25 cellular contexts compared by ENCODE assay signal in the genomic region with DNA sequence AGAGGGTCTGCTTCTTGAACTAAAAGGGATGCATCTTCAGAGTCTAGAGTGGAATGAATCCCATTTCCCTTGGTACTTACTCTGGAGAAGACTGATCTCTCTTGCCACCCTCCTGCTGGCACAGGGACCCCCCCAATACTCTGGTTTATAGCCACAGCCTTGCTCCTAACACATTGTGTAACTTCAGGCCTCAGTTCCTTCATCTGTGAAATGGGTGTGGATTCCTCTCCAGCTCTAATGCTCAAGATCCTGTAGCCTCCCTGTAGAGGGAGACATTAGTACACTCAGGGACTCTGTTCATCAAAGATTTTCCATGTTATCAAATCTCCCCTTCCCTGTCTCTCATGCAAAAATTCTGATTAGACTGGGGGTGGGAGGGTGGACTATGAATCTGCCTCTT.
"Had no signal": no experiment of that assay in that cellular context is flagged by ENCODE, and none has a peak within 500 bp of the region (broad histone marks: within the 10 kb centered on the region; RNA-seq: fewer than 3 reads in every experiment).

No MANE protein-coding gene starts in this region.

- H3K36me3 Mint-ChIP-seq: immature natural killer cell; natural killer cell treated with Interleukin-12 subunit alpha and Interleukin-12 subunit beta and Interleukin-15 and Interleukin-18, amount 100 ng/mL, for 72 hours; stimulated activated naive B cell treated with anti-CD40 and anti-IgM and Interleukin-4, amounts not matched to agents 10 μg/mL and 1 μg/mL and 100 μg/mL, for 72 hours had no signal

- H3K9ac ChIP-seq: parathyroid adenoma had no signal

- H3K4me3 ChIP-seq: esophagus muscularis mucosa, gastrocnemius medialis, left ventricle myocardium inferior, lung, prostate gland, skin epidermis, testis, tibial nerve, upper lobe of right lung, vagina had no signal

- H3K27ac ChIP-seq: esophagus muscularis mucosa, gastrocnemius medialis, left ventricle myocardium inferior, parathyroid adenoma, prostate gland, skin epidermis, testis, tibial nerve, upper lobe of right lung, vagina had no signal

- FAIRE-seq: endometrium, kidney had no signal

- H3K4me3 Mint-ChIP-seq: immature natural killer cell; natural killer cell treated with Interleukin-12 subunit alpha and Interleukin-12 subunit beta and Interleukin-15 and Interleukin-18, amount 100 ng/mL, for 72 hours; stimulated activated naive B cell treated with anti-CD40 and anti-IgM and Interleukin-4, amounts not matched to agents 10 μg/mL and 1 μg/mL and 100 μg/mL, for 72 hours; stimulated activated naive CD8-positive, alpha-beta T cell treated with anti-CD3 and anti-CD28 coated beads, Interleukin-15, amount 100 ng/mL, for 72 hours had no signal

- H3K79me2 ChIP-seq: parathyroid adenoma had no signal

- H3K9me3 Mint-ChIP-seq: natural killer cell treated with Interleukin-12 subunit alpha and Interleukin-12 subunit beta and Interleukin-15 and Interleukin-18, amount 100 ng/mL, for 72 hours; stimulated activated naive B cell treated with anti-CD40 and anti-IgM and Interleukin-4, amounts not matched to agents 10 μg/mL and 1 μg/mL and 100 μg/mL, for 72 hours; stimulated activated naive CD8-positive, alpha-beta T cell treated with anti-CD3 and anti-CD28 coated beads, Interleukin-15, amount 100 ng/mL, for 72 hours had no signal

- H3K27me3 ChIP-seq: gastrocnemius medialis, testis, tibial nerve, upper lobe of right lung, vagina had no signal

- H3K36me3 ChIP-seq: esophagus muscularis mucosa, gastrocnemius medialis, left ventricle myocardium inferior, prostate gland, tibial nerve, upper lobe of right lung, vagina had no signal

- DNase-seq: cortex of kidney; effector memory CD4-positive, alpha-beta T cell; gastrocnemius medialis; immature natural killer cell; kidney; left cardiac atrium; left ventricle myocardium inferior; mesenchymal stem cell; midbrain; occipital lobe; stimulated activated CD4-positive, alpha-beta T cell treated with anti-CD3 and anti-CD28 coated beads, Interleukin-2, amount 100 ng/mL, for 24 hours; stimulated activated CD4-positive, alpha-beta T cell treated with anti-CD3 and anti-CD28 coated beads, Interleukin-4, amount 100 ng/mL, for 4 hours; stimulated activated naive B cell treated with anti-CD40 and anti-IgM and Interleukin-4, amounts not matched to agents 10 μg/mL and 1 μg/mL and 100 μg/mL, for 72 hours; stimulated activated naive CD8-positive, alpha-beta T cell treated with anti-CD3 and anti-CD28 coated beads, Interleukin-15, amount 100 ng/mL, for 72 hours; testis; upper lobe of right lung had no signal

- H3K4me1 Mint-ChIP-seq: immature natural killer cell; stimulated activated naive CD8-positive, alpha-beta T cell treated with anti-CD3 and anti-CD28 coated beads, Interleukin-15, amount 100 ng/mL, for 72 hours had no signal

- H3K27ac Mint-ChIP-seq: immature natural killer cell; natural killer cell treated with Interleukin-12 subunit alpha and Interleukin-12 subunit beta and Interleukin-15 and Interleukin-18, amount 100 ng/mL, for 72 hours; stimulated activated naive B cell treated with anti-CD40 and anti-IgM and Interleukin-4, amounts not matched to agents 10 μg/mL and 1 μg/mL and 100 μg/mL, for 72 hours had no signal

- H3K4me1 ChIP-seq: esophagus muscularis mucosa, gastrocnemius medialis, left ventricle myocardium inferior, parathyroid adenoma, prostate gland, testis, tibial nerve, upper lobe of right lung, vagina had no signal

- H3K9me3 ChIP-seq: esophagus muscularis mucosa, gastrocnemius medialis, left ventricle myocardium inferior, prostate gland, testis, tibial nerve, upper lobe of right lung, vagina had no signal

- H2AFZ ChIP-seq: parathyroid adenoma had no signal
